1 cellular context compared by ENCODE assay signal in genomic region chrX:48939417-48940228, GRCh38.
TF ChIP-seq lines count a peak whose summit lies in the region.

No MANE protein-coding gene starts in this region.

TF ChIP-seq in GM23338, 12 proteins besides CTCF, POLR2A, EP300 and RAD21:
- no peak for TF ChIP-seq REST (IDR thresholded peaks at IDR 0.05; ENCODE audit: unreplicated experiment)
- TF ChIP-seq EZH2 (IDR thresholded peaks at IDR 0.05; ENCODE audit: low read depth, unreplicated experiment): no peak
- TF ChIP-seq POLR2AphosphoS5 (IDR thresholded peaks at IDR 0.05; ENCODE audit: low read depth): no peak
- no peak for TF ChIP-seq ZNF331 (CRISPR knock-in tag; IDR thresholded peaks at IDR 0.05; ENCODE audit: low read depth)
- TF ChIP-seq EZH2phosphoT487 (IDR thresholded peaks at IDR 0.05; ENCODE audit: unreplicated experiment): no peak
- TF ChIP-seq ZNF114 (CRISPR knock-in tag; IDR thresholded peaks at IDR 0.05): no peak
- no peak for TF ChIP-seq NANOG (IDR thresholded peaks at IDR 0.05; ENCODE audit: borderline replicate concordance)
- TF ChIP-seq JUNB (IDR thresholded peaks at IDR 0.05; ENCODE audit: unreplicated experiment): no peak
- TF ChIP-seq ETS1 (IDR thresholded peaks at IDR 0.05): no peak
- TF ChIP-seq CREB1 (CRISPR knock-in tag; IDR thresholded peaks at IDR 0.05; ENCODE audit: low read depth): no peak
- no peak for TF ChIP-seq STAT1 (IDR thresholded peaks at IDR 0.05; ENCODE audit: unreplicated experiment)
- no peak for TF ChIP-seq ZNF462 (CRISPR knock-in tag; IDR thresholded peaks at IDR 0.05)
